Comparison of ENCODE assay signal across 1 cellular context in the genomic region with DNA sequence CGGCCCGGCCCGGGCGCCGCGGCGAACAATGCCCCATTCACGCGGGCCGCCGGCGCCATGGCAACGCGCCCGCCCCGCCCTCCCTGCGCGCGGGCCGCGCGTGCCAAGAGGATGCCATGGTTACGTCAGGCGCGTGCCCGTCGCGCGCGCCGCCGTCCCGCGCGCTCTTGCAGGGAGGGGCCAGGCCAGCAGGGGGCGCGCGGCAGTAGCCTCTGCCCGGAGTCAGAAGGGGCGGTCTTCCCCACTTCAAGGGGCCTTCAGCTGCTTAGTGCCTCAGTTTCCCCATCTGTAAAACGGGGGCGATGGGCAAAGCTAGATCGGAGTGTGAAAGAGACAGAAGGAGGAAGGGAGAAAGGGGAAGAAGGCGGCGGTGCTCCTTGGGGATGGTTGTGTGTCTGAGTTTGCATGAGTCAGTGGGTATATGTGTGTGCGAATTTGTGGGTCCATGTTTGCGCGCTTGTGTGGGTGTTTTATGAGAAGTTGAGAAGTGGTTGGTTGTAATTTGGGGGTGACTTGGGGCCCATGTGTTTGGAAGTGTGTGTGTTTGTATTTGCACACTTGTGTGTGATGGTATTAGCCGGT.
A peak's percentile ranks its signal among the peaks of the same experiment; 100 is the strongest.
TF ChIP-seq lines count a peak whose summit lies in the region.

No MANE protein-coding gene starts in this region.

TF ChIP-seq in HepG2, 621 proteins besides CTCF, POLR2A, EP300 and RAD21 (continued from another document and continues in another):
- TF ChIP-seq, protein P1, sequence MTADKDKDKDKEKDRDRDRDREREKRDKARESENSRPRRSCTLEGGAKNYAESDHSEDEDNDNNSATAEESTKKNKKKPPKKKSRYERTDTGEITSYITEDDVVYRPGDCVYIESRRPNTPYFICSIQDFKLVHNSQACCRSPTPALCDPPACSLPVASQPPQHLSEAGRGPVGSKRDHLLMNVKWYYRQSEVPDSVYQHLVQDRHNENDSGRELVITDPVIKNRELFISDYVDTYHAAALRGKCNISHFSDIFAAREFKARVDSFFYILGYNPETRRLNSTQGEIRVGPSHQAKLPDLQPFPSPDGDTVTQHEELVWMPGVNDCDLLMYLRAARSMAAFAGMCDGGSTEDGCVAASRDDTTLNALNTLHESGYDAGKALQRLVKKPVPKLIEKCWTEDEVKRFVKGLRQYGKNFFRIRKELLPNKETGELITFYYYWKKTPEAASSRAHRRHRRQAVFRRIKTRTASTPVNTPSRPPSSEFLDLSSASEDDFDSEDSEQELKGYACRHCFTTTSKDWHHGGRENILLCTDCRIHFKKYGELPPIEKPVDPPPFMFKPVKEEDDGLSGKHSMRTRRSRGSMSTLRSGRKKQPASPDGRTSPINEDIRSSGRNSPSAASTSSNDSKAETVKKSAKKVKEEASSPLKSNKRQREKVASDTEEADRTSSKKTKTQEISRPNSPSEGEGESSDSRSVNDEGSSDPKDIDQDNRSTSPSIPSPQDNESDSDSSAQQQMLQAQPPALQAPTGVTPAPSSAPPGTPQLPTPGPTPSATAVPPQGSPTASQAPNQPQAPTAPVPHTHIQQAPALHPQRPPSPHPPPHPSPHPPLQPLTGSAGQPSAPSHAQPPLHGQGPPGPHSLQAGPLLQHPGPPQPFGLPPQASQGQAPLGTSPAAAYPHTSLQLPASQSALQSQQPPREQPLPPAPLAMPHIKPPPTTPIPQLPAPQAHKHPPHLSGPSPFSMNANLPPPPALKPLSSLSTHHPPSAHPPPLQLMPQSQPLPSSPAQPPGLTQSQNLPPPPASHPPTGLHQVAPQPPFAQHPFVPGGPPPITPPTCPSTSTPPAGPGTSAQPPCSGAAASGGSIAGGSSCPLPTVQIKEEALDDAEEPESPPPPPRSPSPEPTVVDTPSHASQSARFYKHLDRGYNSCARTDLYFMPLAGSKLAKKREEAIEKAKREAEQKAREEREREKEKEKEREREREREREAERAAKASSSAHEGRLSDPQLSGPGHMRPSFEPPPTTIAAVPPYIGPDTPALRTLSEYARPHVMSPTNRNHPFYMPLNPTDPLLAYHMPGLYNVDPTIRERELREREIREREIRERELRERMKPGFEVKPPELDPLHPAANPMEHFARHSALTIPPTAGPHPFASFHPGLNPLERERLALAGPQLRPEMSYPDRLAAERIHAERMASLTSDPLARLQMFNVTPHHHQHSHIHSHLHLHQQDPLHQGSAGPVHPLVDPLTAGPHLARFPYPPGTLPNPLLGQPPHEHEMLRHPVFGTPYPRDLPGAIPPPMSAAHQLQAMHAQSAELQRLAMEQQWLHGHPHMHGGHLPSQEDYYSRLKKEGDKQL (CRISPR knock-in tag; IDR thresholded peaks at IDR 0.05; ENCODE audit: low read depth) = no peak
- TF ChIP-seq BORCS8-MEF2B (CRISPR knock-in tag; IDR thresholded peaks at IDR 0.05) (peak; percentile 67; the same call in 1 of the 2 replicates), ERF (CRISPR knock-in tag; IDR thresholded peaks at IDR 0.05) (peak; percentile 74), ZNF569 (CRISPR knock-in tag; IDR thresholded peaks at IDR 0.05; ENCODE audit: borderline replicate concordance) (no peak), ZNF7 (CRISPR knock-in tag; IDR thresholded peaks at IDR 0.05) (no peak), ZNF468 (CRISPR knock-in tag; IDR thresholded peaks at IDR 0.05) (peak; percentile 56; the same call in 1 of the 2 replicates), CEBPB (IDR thresholded peaks at IDR 0.05; ENCODE audit: borderline replicate concordance, low read depth, low read length) (peak; percentile 24; the same call in 1 of the 2 replicates), MAF1 (CRISPR knock-in tag; IDR thresholded peaks at IDR 0.05; ENCODE audit: borderline replicate concordance) (no peak), ETV5 (CRISPR knock-in tag; IDR thresholded peaks at IDR 0.05; ENCODE audit: borderline replicate concordance) (no peak), ZNF629 (CRISPR knock-in tag; conservative IDR thresholded peaks at IDR 0.05) (peak; percentile 86), ZBTB42 (CRISPR knock-in tag; IDR thresholded peaks at IDR 0.05) (no peak), CEBPG (CRISPR knock-in tag; IDR thresholded peaks at IDR 0.05) (peak; percentile 79), ZBTB8A (CRISPR knock-in tag; IDR thresholded peaks at IDR 0.05; ENCODE audit: borderline replicate concordance, low read depth) (no peak), MAFK (conservative IDR thresholded peaks at IDR 0.05 in 1 of 2, IDR thresholded peaks at IDR 0.05 in 1 of 2; ENCODE audit: low read length in 2 of 2) (no peak), SP1 (IDR thresholded peaks at IDR 0.05) (no peak), SP1 (CRISPR knock-in tag; IDR thresholded peaks at IDR 0.05) (peak; percentile 48; the same call in 1 of the 2 replicates), ATF7-NPFF (CRISPR knock-in tag; IDR thresholded peaks at IDR 0.05; ENCODE audit: low read depth) (0 out of 2 replicates have a peak, but pooled peaks have one; percentile 24), KMT2A (CRISPR knock-in tag; IDR thresholded peaks at IDR 0.05) (no peak), NR2F6 (IDR thresholded peaks at IDR 0.05) (no peak), NR2F6 (CRISPR knock-in tag; IDR thresholded peaks at IDR 0.05) (peak; percentile 28; the same call in 1 of the 2 replicates), ZNF331 (CRISPR knock-in tag; IDR thresholded peaks at IDR 0.05) (0 out of 2 replicates have a peak, but pooled peaks have one; percentile 38), BRD4 (CRISPR knock-in tag; IDR thresholded peaks at IDR 0.05) (0 out of 2 replicates have a peak, but pooled peaks have one; percentile 17), GATAD1 (CRISPR knock-in tag; IDR thresholded peaks at IDR 0.05) (peak; percentile 50; the same call in 1 of the 2 replicates), TARDBP (CRISPR knock-in tag; IDR thresholded peaks at IDR 0.05) (peak; percentile 28; the same call in 1 of the 2 replicates), ZNF549 (CRISPR knock-in tag; IDR thresholded peaks at IDR 0.05) (no peak), ZNF207 (IDR thresholded peaks at IDR 0.05; ENCODE audit: borderline replicate concordance) (no peak), HOXA9 (CRISPR knock-in tag; IDR thresholded peaks at IDR 0.05; ENCODE audit: borderline replicate concordance) (0 out of 2 replicates have a peak, but pooled peaks have one; percentile 63), SP4 (CRISPR knock-in tag; IDR thresholded peaks at IDR 0.05) (peak; percentile 17; the same call in 1 of the 2 replicates), RARG (CRISPR knock-in tag; IDR thresholded peaks at IDR 0.05; ENCODE audit: low read depth) (no peak), RBAK (CRISPR knock-in tag; IDR thresholded peaks at IDR 0.05) (no peak), MTF1 (CRISPR knock-in tag; IDR thresholded peaks at IDR 0.05) (no peak), RBM22 (optimal IDR thresholded peaks at IDR 0.05; ENCODE audit: low read length) (peak; percentile 43), ZNF772 (CRISPR knock-in tag; IDR thresholded peaks at IDR 0.05) (no peak), ZNF484 (CRISPR knock-in tag; IDR thresholded peaks at IDR 0.05; ENCODE audit: borderline replicate concordance, low read depth) (no peak), ZFP90 (CRISPR knock-in tag; IDR thresholded peaks at IDR 0.05; ENCODE audit: borderline replicate concordance) (no peak), ZNF232 (CRISPR knock-in tag; IDR thresholded peaks at IDR 0.05; ENCODE audit: borderline replicate concordance) (no peak), ZC3H4 (CRISPR knock-in tag; IDR thresholded peaks at IDR 0.05; ENCODE audit: borderline replicate concordance) (no peak), TEAD2 (CRISPR knock-in tag; IDR thresholded peaks at IDR 0.05) (no peak), ZNF329 (CRISPR knock-in tag; IDR thresholded peaks at IDR 0.05; ENCODE audit: low read depth) (no peak), ZZZ3 (CRISPR knock-in tag; IDR thresholded peaks at IDR 0.05; ENCODE audit: borderline replicate concordance) (no peak), TCF7L2 (IDR thresholded peaks at IDR 0.05; ENCODE audit: low read depth, low read length) (no peak), SMARCE1 (IDR thresholded peaks at IDR 0.05; ENCODE audit: borderline replicate concordance) (no peak)
- TF ChIP-seq, protein P2, sequence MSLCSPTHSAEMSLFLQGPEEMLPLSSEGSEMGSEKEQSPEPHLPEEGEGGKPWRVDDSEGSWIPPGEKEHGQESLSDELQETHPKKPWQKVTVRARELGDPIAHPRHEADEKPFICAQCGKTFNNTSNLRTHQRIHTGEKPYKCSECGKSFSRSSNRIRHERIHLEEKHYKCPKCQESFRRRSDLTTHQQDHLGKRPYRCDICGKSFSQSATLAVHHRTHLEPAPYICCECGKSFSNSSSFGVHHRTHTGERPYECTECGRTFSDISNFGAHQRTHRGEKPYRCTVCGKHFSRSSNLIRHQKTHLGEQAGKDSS (CRISPR knock-in tag; IDR thresholded peaks at IDR 0.05; ENCODE audit: borderline replicate concordance, low read depth) = peak; percentile 81; the same call in 1 of the 2 replicates
- TF ChIP-seq, protein P3, sequence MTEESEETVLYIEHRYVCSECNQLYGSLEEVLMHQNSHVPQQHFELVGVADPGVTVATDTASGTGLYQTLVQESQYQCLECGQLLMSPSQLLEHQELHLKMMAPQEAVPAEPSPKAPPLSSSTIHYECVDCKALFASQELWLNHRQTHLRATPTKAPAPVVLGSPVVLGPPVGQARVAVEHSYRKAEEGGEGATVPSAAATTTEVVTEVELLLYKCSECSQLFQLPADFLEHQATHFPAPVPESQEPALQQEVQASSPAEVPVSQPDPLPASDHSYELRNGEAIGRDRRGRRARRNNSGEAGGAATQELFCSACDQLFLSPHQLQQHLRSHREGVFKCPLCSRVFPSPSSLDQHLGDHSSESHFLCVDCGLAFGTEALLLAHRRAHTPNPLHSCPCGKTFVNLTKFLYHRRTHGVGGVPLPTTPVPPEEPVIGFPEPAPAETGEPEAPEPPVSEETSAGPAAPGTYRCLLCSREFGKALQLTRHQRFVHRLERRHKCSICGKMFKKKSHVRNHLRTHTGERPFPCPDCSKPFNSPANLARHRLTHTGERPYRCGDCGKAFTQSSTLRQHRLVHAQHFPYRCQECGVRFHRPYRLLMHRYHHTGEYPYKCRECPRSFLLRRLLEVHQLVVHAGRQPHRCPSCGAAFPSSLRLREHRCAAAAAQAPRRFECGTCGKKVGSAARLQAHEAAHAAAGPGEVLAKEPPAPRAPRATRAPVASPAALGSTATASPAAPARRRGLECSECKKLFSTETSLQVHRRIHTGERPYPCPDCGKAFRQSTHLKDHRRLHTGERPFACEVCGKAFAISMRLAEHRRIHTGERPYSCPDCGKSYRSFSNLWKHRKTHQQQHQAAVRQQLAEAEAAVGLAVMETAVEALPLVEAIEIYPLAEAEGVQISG (CRISPR knock-in tag; IDR thresholded peaks at IDR 0.05) = peak; percentile 56
- TF ChIP-seq, protein P4, sequence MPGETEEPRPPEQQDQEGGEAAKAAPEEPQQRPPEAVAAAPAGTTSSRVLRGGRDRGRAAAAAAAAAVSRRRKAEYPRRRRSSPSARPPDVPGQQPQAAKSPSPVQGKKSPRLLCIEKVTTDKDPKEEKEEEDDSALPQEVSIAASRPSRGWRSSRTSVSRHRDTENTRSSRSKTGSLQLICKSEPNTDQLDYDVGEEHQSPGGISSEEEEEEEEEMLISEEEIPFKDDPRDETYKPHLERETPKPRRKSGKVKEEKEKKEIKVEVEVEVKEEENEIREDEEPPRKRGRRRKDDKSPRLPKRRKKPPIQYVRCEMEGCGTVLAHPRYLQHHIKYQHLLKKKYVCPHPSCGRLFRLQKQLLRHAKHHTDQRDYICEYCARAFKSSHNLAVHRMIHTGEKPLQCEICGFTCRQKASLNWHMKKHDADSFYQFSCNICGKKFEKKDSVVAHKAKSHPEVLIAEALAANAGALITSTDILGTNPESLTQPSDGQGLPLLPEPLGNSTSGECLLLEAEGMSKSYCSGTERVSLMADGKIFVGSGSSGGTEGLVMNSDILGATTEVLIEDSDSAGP (CRISPR knock-in tag; IDR thresholded peaks at IDR 0.05; ENCODE audit: borderline replicate concordance) = 0 out of 2 replicates have a peak, but pooled peaks have one; percentile 34
- TF ChIP-seq, protein P5, sequence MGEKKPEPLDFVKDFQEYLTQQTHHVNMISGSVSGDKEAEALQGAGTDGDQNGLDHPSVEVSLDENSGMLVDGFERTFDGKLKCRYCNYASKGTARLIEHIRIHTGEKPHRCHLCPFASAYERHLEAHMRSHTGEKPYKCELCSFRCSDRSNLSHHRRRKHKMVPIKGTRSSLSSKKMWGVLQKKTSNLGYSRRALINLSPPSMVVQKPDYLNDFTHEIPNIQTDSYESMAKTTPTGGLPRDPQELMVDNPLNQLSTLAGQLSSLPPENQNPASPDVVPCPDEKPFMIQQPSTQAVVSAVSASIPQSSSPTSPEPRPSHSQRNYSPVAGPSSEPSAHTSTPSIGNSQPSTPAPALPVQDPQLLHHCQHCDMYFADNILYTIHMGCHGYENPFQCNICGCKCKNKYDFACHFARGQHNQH (CRISPR knock-in tag; IDR thresholded peaks at IDR 0.05) = peak; percentile 45; the same call in 1 of the 2 replicates
- TF ChIP-seq, protein P6, sequence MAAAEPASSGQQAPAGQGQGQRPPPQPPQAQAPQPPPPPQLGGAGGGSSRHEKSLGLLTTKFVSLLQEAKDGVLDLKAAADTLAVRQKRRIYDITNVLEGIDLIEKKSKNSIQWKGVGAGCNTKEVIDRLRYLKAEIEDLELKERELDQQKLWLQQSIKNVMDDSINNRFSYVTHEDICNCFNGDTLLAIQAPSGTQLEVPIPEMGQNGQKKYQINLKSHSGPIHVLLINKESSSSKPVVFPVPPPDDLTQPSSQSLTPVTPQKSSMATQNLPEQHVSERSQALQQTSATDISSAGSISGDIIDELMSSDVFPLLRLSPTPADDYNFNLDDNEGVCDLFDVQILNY (CRISPR knock-in tag; conservative IDR thresholded peaks at IDR 0.05) = peak; percentile 60; the same call in 1 of the 2 replicates
- TF ChIP-seq, protein P7, sequence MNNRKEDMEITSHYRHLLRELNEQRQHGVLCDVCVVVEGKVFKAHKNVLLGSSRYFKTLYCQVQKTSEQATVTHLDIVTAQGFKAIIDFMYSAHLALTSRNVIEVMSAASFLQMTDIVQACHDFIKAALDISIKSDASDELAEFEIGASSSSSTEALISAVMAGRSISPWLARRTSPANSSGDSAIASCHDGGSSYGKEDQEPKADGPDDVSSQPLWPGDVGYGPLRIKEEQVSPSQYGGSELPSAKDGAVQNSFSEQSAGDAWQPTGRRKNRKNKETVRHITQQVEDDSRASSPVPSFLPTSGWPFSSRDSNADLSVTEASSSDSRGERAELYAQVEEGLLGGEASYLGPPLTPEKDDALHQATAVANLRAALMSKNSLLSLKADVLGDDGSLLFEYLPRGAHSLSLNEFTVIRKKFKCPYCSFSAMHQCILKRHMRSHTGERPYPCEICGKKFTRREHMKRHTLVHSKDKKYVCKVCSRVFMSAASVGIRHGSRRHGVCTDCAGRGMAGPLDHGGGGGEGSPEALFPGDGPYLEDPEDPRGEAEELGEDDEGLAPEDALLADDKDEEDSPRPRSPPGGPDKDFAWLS (CRISPR knock-in tag; IDR thresholded peaks at IDR 0.05; ENCODE audit: borderline replicate concordance) = no peak
- TF ChIP-seq, protein P8, sequence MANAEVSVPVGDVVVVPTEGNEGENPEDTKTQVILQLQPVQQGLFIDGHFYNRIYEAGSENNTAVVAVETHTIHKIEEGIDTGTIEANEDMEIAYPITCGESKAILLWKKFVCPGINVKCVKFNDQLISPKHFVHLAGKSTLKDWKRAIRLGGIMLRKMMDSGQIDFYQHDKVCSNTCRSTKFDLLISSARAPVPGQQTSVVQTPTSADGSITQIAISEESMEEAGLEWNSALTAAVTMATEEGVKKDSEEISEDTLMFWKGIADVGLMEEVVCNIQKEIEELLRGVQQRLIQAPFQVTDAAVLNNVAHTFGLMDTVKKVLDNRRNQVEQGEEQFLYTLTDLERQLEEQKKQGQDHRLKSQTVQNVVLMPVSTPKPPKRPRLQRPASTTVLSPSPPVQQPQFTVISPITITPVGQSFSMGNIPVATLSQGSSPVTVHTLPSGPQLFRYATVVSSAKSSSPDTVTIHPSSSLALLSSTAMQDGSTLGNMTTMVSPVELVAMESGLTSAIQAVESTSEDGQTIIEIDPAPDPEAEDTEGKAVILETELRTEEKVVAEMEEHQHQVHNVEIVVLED (CRISPR knock-in tag; IDR thresholded peaks at IDR 0.05; ENCODE audit: borderline replicate concordance) = peak; percentile 41; the same call in 1 of the 2 replicates
